Comparison of ENCODE assay signal across 10 cellular contexts in the genomic region with DNA sequence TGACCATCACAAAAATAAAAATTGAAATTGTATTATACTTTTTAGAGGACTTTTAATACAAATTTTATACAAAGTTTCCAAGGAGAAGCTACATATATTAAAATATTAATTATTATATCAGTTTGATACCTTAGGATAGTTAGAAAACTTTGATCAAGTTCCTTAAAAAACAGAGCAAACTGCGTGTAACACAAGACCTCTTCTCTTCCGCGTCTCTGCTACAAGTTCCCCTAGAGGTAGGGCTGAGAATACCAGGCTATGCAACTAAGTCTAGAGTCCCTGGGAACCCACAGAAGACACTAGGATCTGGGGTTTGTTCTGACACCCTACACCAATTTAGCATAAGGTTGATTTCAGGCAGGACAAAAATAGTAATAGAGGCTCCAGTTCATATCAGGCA.
A peak's percentile ranks its signal among the peaks of the same experiment; 100 is the strongest.
DNase-seq lines count a peak whose midpoint lies in the region; ATAC-seq and TF ChIP-seq lines count a peak whose summit lies in the region.
"Had no signal": no experiment of that assay in that cellular context is flagged by ENCODE, and none has a peak within 500 bp of the region (broad histone marks: within the 10 kb centered on the region; RNA-seq: fewer than 3 reads in every experiment).

No MANE protein-coding gene starts in this region.

- TF ChIP-seq CTCF in AG09319 (IDR thresholded peaks at IDR 0.05; ENCODE audit: low read depth, low read length) (peak; percentile 12), H9 (conservative IDR thresholded peaks at IDR 0.05) (peak; percentile 59), coronary artery (IDR thresholded peaks at IDR 0.05) (no peak)

- H3K4me1 ChIP-seq in H9 (ENCODE audit: insufficient read depth, low read length) (no peaks in the 10 kb centered on the region), aorta (ENCODE audit: control insufficient read depth in 1 of 2, insufficient read depth in 2 of 2, low read length in 2 of 2) (no peaks in the 10 kb centered on the region)

- H3K18ac ChIP-seq in H9 (ENCODE audit: insufficient read length, low read depth, low read length): no peak overlapping the region

- no peak overlapping the region for H3K4me2 ChIP-seq in H9 (ENCODE audit: insufficient read depth, insufficient read length, low read length)

- H3K56ac ChIP-seq in H9 (ENCODE audit: insufficient read length, low read depth, low read length): no peak overlapping the region

- H3K9me3 Mint-ChIP-seq in H9: no peaks in the 10 kb centered on the region; a peak in 1 of 5 replicates
- H3K9me3 Mint-ChIP-seq in activated T-cell treated with anti-CD3 and anti-CD28 coated beads, Interleukin-2, amount 50 U/mL, for 72 hours: peaks cover 10 to 11% of the 10 kb centered on the region in 2 donors

- ATAC-seq in SK-N-SH treated with all-trans-retinoic acid at 6 μM for 48 hours (peak; percentile 78), HG03159 (IDR thresholded peaks at IDR 0.05; ENCODE audit: unreplicated experiment) (no peak), aorta (ENCODE audit: low FRiP score) (no peak)
- ATAC-seq in activated T-cell treated with anti-CD3 and anti-CD28 coated beads, Interleukin-2, amount 50 U/mL, for 72 hours (replicated peaks in 1 of 2): no peak

- no peak overlapping the region for H2BK120ac ChIP-seq in H9 (ENCODE audit: low read depth, low read length, poor library complexity, severe bottlenecking)

- H4K5ac ChIP-seq in H9 (ENCODE audit: insufficient read length, low read depth, low read length): no peak overlapping the region

- no peaks in the 10 kb centered on the region for H3K4me1 Mint-ChIP-seq in H9
- no peaks in the 10 kb centered on the region for H3K4me1 Mint-ChIP-seq in activated T-cell treated with anti-CD3 and anti-CD28 coated beads, Interleukin-2, amount 50 U/mL, for 72 hours (ENCODE audit: low read depth)

- H2AK5ac ChIP-seq in H9 (ENCODE audit: insufficient read length, low read length): no peak overlapping the region

- WGBS in H9 (ENCODE audit: extremely low coverage, insufficient read length, low lambda C conversion rate): no CpG with 5 or more reads among the region's 3 CpGs
- WGBS in aorta, 2 donors: 11 to 13% methylated on average over 3 of the region's 3 CpGs

- H3K27ac ChIP-seq in H9 (ENCODE audit: insufficient read length, low read depth, low read length) (no peak overlapping the region), coronary artery (no peak overlapping the region), aorta (ENCODE audit: low read depth in 1 of 2, low read length in 2 of 2) (no peak overlapping the region)

- no peaks in the 10 kb centered on the region for H3K9me3 ChIP-seq in H9 (ENCODE audit: control insufficient read depth, low read depth, low read length)
- H3K9me3 ChIP-seq in aorta (ENCODE audit: control insufficient read depth, low read length): no peaks in the 10 kb centered on the region

- H3K4ac ChIP-seq in H9 (ENCODE audit: low read depth, low read length): no peak overlapping the region

- H2BK15ac ChIP-seq in H9 (ENCODE audit: low read depth, low read length): no peak overlapping the region

- H3K27me3 ChIP-seq in H9 (ENCODE audit: insufficient read depth, low read length) (no peaks in the 10 kb centered on the region), aorta (ENCODE audit: control insufficient read depth in 1 of 2, insufficient read depth in 2 of 2, low read length in 1 of 2) (no peaks in the 10 kb centered on the region)

- no peaks in the 10 kb centered on the region; the same call in 1 of the 2 replicates for H3K27me3 Mint-ChIP-seq in H9 (ENCODE audit: low read depth)
- no peaks in the 10 kb centered on the region for H3K27me3 Mint-ChIP-seq in activated T-cell treated with anti-CD3 and anti-CD28 coated beads, Interleukin-2, amount 50 U/mL, for 72 hours (ENCODE audit: low read depth)

- no peaks in the 10 kb centered on the region for H3K79me1 ChIP-seq in H9 (ENCODE audit: insufficient read depth, low read depth, low read length, poor library complexity, severe bottlenecking)

- no peaks in the 10 kb centered on the region for H4K20me1 ChIP-seq in H9 (ENCODE audit: control insufficient read depth, insufficient read depth, insufficient read length)

- no peak overlapping the region for H2BK20ac ChIP-seq in H9 (ENCODE audit: low read depth, low read length, poor library complexity, severe bottlenecking)

- no peak overlapping the region for H4K91ac ChIP-seq in H9 (ENCODE audit: insufficient read length, low read depth, low read length)

- no peak overlapping the region for H3T11ph ChIP-seq in H9 (ENCODE audit: low read length)

- H4K8ac ChIP-seq in H9 (replicated peaks; ENCODE audit: insufficient read length, low read depth, low read length): no peak overlapping the region

- intact Hi-C loops in aorta (cut with DNase I): no loop called here

- H3K79me2 ChIP-seq in H9 (ENCODE audit: insufficient read depth, low read length): no peaks in the 10 kb centered on the region

- no peak for DNase-seq in AG09319 (ENCODE audit: extremely low read depth, low read depth)
- DNase-seq in H9: peak; percentile 35
- DNase-seq in iPS-NIHi7 (ENCODE audit: extremely low spot score): peak; percentile 43
- no peak for DNase-seq in coronary artery (ENCODE audit: low spot score)
- no peak for DNase-seq in activated T-cell treated with anti-CD3 and anti-CD28 coated beads, Interleukin-2, amount 50 U/mL, for 72 hours
- DNase-seq in aorta: no peak
- DNase-seq: DMS79 treated with DMSO at 0.1 percent for 48 hours, NCI-H1436 treated with DMSO at 0.1 percent for 48 hours had no signal

- H3K4me3 ChIP-seq in coronary artery (no peak overlapping the region), aorta (ENCODE audit: low read length in 2 of 2) (no peak overlapping the region)

- H2BK12ac ChIP-seq in H9 (ENCODE audit: insufficient read length, low read depth, low read length): no peak overlapping the region

- H3K23ac ChIP-seq in H9 (ENCODE audit: insufficient read length, low read depth, low read length): no peak overlapping the region

- no peaks in the 10 kb centered on the region for H3K36me3 ChIP-seq in aorta (ENCODE audit: control insufficient read depth in 1 of 2, insufficient read depth in 2 of 2, low read length in 1 of 2)

- no peak overlapping the region for H2BK5ac ChIP-seq in H9 (ENCODE audit: insufficient read length, low read length)

- no peak overlapping the region for H3K14ac ChIP-seq in H9 (ENCODE audit: insufficient read depth, low read length)

- H3K9ac ChIP-seq in H9 (ENCODE audit: extremely low read depth, insufficient read length, low read length): no peak overlapping the region

- H3K27ac Mint-ChIP-seq in H9: no peak overlapping the region
- H3K27ac Mint-ChIP-seq in activated T-cell treated with anti-CD3 and anti-CD28 coated beads, Interleukin-2, amount 50 U/mL, for 72 hours: no peak overlapping the region

- no peak overlapping the region for H3K4me3 Mint-ChIP-seq in H9
- no peak overlapping the region for H3K4me3 Mint-ChIP-seq in activated T-cell treated with anti-CD3 and anti-CD28 coated beads, Interleukin-2, amount 50 U/mL, for 72 hours

- H3K23me2 ChIP-seq in H9 (ENCODE audit: insufficient read length, low read depth, low read length, poor library complexity, severe bottlenecking): no peaks in the 10 kb centered on the region

- H2AFZ ChIP-seq in H9 (ENCODE audit: low read length): no peak overlapping the region

- peaks cover 0 to 3% (median 0%) of the 10 kb centered on the region in 3 experiments; a peak in 1 of 7 replicates for H3K36me3 Mint-ChIP-seq in H9 (ENCODE audit: insufficient read depth in 1 of 3, low read depth in 3 of 3)
- H3K36me3 Mint-ChIP-seq in activated T-cell treated with anti-CD3 and anti-CD28 coated beads, Interleukin-2, amount 50 U/mL, for 72 hours (ENCODE audit: insufficient read depth in 2 of 2): peaks cover 1% of the 10 kb centered on the region in 2 donors

TF ChIP-seq in SK-N-SH treated with all-trans-retinoic acid at 6 μM for 48 hours, 23 proteins besides CTCF, POLR2A, EP300 and RAD21 (continues in another document):
- TF ChIP-seq, protein P1, sequence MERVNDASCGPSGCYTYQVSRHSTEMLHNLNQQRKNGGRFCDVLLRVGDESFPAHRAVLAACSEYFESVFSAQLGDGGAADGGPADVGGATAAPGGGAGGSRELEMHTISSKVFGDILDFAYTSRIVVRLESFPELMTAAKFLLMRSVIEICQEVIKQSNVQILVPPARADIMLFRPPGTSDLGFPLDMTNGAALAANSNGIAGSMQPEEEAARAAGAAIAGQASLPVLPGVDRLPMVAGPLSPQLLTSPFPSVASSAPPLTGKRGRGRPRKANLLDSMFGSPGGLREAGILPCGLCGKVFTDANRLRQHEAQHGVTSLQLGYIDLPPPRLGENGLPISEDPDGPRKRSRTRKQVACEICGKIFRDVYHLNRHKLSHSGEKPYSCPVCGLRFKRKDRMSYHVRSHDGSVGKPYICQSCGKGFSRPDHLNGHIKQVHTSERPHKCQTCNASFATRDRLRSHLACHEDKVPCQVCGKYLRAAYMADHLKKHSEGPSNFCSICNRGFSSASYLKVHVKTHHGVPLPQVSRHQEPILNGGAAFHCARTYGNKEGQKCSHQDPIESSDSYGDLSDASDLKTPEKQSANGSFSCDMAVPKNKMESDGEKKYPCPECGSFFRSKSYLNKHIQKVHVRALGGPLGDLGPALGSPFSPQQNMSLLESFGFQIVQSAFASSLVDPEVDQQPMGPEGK (CRISPR knock-in tag; IDR thresholded peaks at IDR 0.05; ENCODE audit: borderline replicate concordance): no peak
- no peak for TF ChIP-seq ZNF565 (CRISPR knock-in tag; conservative IDR thresholded peaks at IDR 0.05; ENCODE audit: low read depth)
- no peak for TF ChIP-seq ARNTL (CRISPR knock-in tag; IDR thresholded peaks at IDR 0.05; ENCODE audit: borderline replicate concordance, low read depth)
- no peak for TF ChIP-seq ZNF70 (CRISPR knock-in tag; IDR thresholded peaks at IDR 0.05)
- TF ChIP-seq RARB (CRISPR knock-in tag; IDR thresholded peaks at IDR 0.05): no peak
- no peak for TF ChIP-seq CREB5 (CRISPR knock-in tag; IDR thresholded peaks at IDR 0.05; ENCODE audit: low read depth)

Comparison
In these comparisons a context has a peak if more than half of its experiments do, and no peak if none do; other contexts are left out.
1. DNase-seq: peak in H9 (single experiment) and iPS-NIHi7 (single experiment); none in AG09319 (single experiment), coronary artery (single experiment), activated T-cell treated with anti-CD3 and anti-CD28 coated beads, Interleukin-2, amount 50 U/mL, for 72 hours (0 of 2) and aorta (0 of 2).